ENCODE assay signal across 28 cellular contexts in the genomic region with DNA sequence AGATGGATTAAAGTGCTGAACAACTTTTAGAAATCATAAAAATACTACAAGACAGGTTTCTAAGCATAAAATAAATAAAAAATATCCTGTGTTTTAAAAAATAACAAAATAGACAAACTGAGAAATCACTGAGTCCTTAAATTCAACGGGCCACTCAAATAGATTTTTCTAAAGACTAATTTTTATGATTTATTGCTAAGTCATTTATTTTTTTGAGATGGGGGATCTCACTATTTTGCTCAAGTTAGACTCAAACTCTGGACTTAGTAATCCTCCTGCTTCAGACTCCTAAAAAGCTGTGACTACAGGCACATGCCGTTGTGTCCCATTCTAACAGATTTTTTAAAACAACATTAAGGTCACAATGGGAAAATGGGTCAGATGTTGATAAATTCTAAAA.
"Had no signal": no experiment of that assay in that cellular context is flagged by ENCODE, and none has a peak within 500 bp of the region (broad histone marks: within the 10 kb centered on the region; RNA-seq: fewer than 3 reads in every experiment).

No MANE protein-coding gene starts in this region.

- H3K27me3 ChIP-seq: colonic mucosa, dorsolateral prefrontal cortex, esophagus muscularis mucosa, esophagus squamous epithelium, foreskin keratinocyte, gastrocnemius medialis, gastroesophageal sphincter, heart left ventricle, heart right ventricle had no signal

- DNase-seq: colonic mucosa; cortex of kidney; dermis blood vessel endothelial cell; dorsolateral prefrontal cortex; effector CD4-positive, alpha-beta T cell; effector CD8-positive, alpha-beta T cell; effector memory CD4-positive, alpha-beta T cell; effector memory CD8-positive, alpha-beta T cell; endodermal cell; erythroblast; esophagus squamous epithelium; foreskin fibroblast; foreskin keratinocyte; foreskin melanocyte; gastrocnemius medialis; glutamatergic neuron; head of caudate nucleus; heart left ventricle; heart right ventricle had no signal

- H3K36me3 ChIP-seq: colonic mucosa, esophagus muscularis mucosa, esophagus squamous epithelium, gastrocnemius medialis, gastroesophageal sphincter, heart left ventricle, heart right ventricle had no signal

- H3K9me3 Mint-ChIP-seq: endodermal cell had no signal

- H3K27me3 Mint-ChIP-seq: dendritic cell treated with granulocyte-macrophage colony-stimulating factor and Interleukin-4, amounts not matched to agents 40 ng/mL and 50 ng/mL, for 4 days; effector memory CD8-positive, alpha-beta T cell had no signal

- ATAC-seq: effector memory CD8-positive, alpha-beta T cell; esophagus mucosa; foreskin keratinocyte; gastrocnemius medialis; gastroesophageal sphincter; heart left ventricle; heart right ventricle had no signal

- H3K4me3 Mint-ChIP-seq: dendritic cell treated with granulocyte-macrophage colony-stimulating factor and Interleukin-4, amounts not matched to agents 40 ng/mL and 50 ng/mL, for 4 days; effector memory CD8-positive, alpha-beta T cell; endodermal cell had no signal

- H3K9me3 ChIP-seq: colonic mucosa, esophagus muscularis mucosa, gastrocnemius medialis, gastroesophageal sphincter, heart left ventricle had no signal

- H3K4me3 ChIP-seq: colonic mucosa, coronary artery, dorsolateral prefrontal cortex, esophagus muscularis mucosa, esophagus squamous epithelium, gastrocnemius medialis, gastroesophageal sphincter, heart left ventricle, heart right ventricle had no signal

- FAIRE-seq: colon, endometrium, endothelial cell of umbilical vein had no signal

- H3K27ac ChIP-seq: colonic mucosa, coronary artery, dorsolateral prefrontal cortex, epithelial cell of prostate, esophagus muscularis mucosa, esophagus squamous epithelium, foreskin keratinocyte, gastrocnemius medialis, gastroesophageal sphincter, heart left ventricle, heart right ventricle had no signal

- H3K4me1 ChIP-seq: colonic mucosa, esophagus muscularis mucosa, esophagus squamous epithelium, foreskin keratinocyte, gastrocnemius medialis, gastroesophageal sphincter, heart left ventricle, heart right ventricle had no signal

- H3K27ac Mint-ChIP-seq: dendritic cell treated with granulocyte-macrophage colony-stimulating factor and Interleukin-4, amounts not matched to agents 40 ng/mL and 50 ng/mL, for 4 days; effector memory CD8-positive, alpha-beta T cell; endodermal cell had no signal

- H3K4me1 Mint-ChIP-seq: endodermal cell had no signal
